In the genomic region with DNA sequence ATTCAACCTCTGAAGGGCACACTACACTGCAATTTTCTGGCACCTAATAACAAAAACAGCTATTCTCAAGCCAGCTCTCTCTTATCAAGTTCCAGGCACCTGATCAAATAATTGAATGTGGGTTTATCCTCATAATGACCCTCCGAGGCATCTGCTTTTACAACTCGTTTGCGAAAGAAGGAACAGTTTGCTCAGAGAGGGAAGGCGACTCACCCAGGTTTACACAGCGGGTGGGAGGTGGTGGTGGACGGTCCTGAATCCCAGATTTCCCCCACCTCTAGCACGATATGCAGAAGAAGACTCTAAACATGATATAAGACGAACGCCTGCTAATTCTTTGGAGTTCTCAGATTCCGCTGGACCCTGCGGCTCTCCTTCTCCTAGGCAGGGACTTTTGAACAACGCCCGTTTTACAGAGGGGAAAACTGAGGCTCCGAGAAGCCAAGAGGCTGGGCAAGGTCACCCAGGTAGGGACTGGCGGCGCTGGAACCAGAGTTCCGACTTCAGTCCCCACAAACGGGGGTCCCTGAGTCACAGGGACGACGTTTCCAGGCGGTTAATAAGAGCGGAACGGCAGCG, we compare ENCODE assay signal across 8 cellular contexts. TPM values are rescaled to one million over a fixed set of nuclear protein-coding genes. Genes with fewer than 3 reads are reported as not detected.
DNase-seq lines count a peak whose midpoint lies in the region; ATAC-seq and TF ChIP-seq lines count a peak whose summit lies in the region.

No MANE protein-coding gene starts in this region.

- POLR2A ChIA-PET in T-cell (lab: Charles Lee): no interaction called here

- peak overlapping the region; percentile 97 for H3K9ac ChIP-seq in skeletal muscle satellite cell (ENCODE audit: low read depth, low read length)

- H3K4me3 Mint-ChIP-seq in GM23338 (peak overlapping the region; percentile 93), T-cell (peak overlapping the region; percentile 82 to 86 (median 84))

- H4K20me1 ChIP-seq in GM23338 (replicated peaks; ENCODE audit: insufficient read depth): peaks cover 52% of the 10 kb centered on the region

- peaks cover 14% of the 10 kb centered on the region for H3K4me1 ChIP-seq in GM23338 (ENCODE audit: insufficient read depth)
- peaks cover 38% of the 10 kb centered on the region for H3K4me1 ChIP-seq in skeletal muscle satellite cell (ENCODE audit: control insufficient read depth, insufficient read depth, low read length)

- DNase-seq in GM23338 (ENCODE audit: low spot score) (no peak), T-cell (peak in 2 of 34 experiments; percentile 12 to 17), fibroblast of pulmonary artery (ENCODE audit: low read depth) (no peak), iPS-NIHi11 (ENCODE audit: low spot score) (no peak), globus pallidus (ENCODE audit: low spot score) (no peak), T1000 (lab: John Stamatoyannopoulos, UW) (no peak)

- TF ChIP-seq CTCF in GM23338 (conservative IDR thresholded peaks at IDR 0.05; ENCODE audit: low read depth in 2 of 2) (no peak), fibroblast of pulmonary artery (IDR thresholded peaks at IDR 0.05; ENCODE audit: low read length, missing control alignments) (no peak)

- H3K9me3 Mint-ChIP-seq in GM23338: peaks cover 4% of the 10 kb centered on the region; the same call in 1 of the 3 replicates
- H3K9me3 Mint-ChIP-seq in T-cell: no peaks in the 10 kb centered on the region

- no peaks in the 10 kb centered on the region for H3K27me3 ChIP-seq in GM23338 (ENCODE audit: insufficient read depth)
- H3K27me3 ChIP-seq in skeletal muscle satellite cell (ENCODE audit: control insufficient read depth, insufficient read depth, low read length): no peaks in the 10 kb centered on the region

- H3F3A ChIP-seq in GM23338 (replicated peaks; ENCODE audit: low read depth): 0 out of 2 replicates have a peak, but pooled peaks cover 5% of the 10 kb centered on the region

- H3K4me2 ChIP-seq in GM23338 (peak overlapping the region; percentile 99), skeletal muscle satellite cell (ENCODE audit: low read length) (peak overlapping the region; percentile 98)

- no peaks in the 10 kb centered on the region for H3K9me2 ChIP-seq in GM23338 (ENCODE audit: insufficient read depth)

- no peak overlapping the region for H2AFZ ChIP-seq in GM23338

- CTCF ChIA-PET in T-cell (lab: Charles Lee): interaction anchor here in 1 of 2 donors (0.5 to 0.8 kb wide), 2 partner anchors 134 to 1205 kb away, joined by 3 read pairs; no protein-coding TSS in a partner anchor

- peaks cover 13% of the 10 kb centered on the region for H3K27me3 Mint-ChIP-seq in GM23338 (ENCODE audit: insufficient read depth, low read depth, poor library complexity)
- H3K27me3 Mint-ChIP-seq in T-cell: no peaks in the 10 kb centered on the region

- peaks cover 75% of the 10 kb centered on the region for H3K79me2 ChIP-seq in GM23338 (replicated peaks; ENCODE audit: insufficient read depth)

- H3K27ac Mint-ChIP-seq in GM23338: peak overlapping the region; percentile 92
- H3K27ac Mint-ChIP-seq in T-cell: peak overlapping the region; percentile 73

- 0 out of 2 replicates have a peak overlapping the region, but pooled peaks have one; percentile 39 for H3K27ac ChIP-seq in GM23338 (ENCODE audit: low read depth)

- ATAC-seq in GM23338 (no peak), T-cell (replicated peaks in 1 of 4) (no peak), HG03159 (IDR thresholded peaks at IDR 0.05; ENCODE audit: unreplicated experiment) (no peak)

- no peaks in the 10 kb centered on the region for H3K9me3 ChIP-seq in skeletal muscle satellite cell (replicated peaks; ENCODE audit: low read length)

- peaks cover 25% of the 10 kb centered on the region for H3K36me3 Mint-ChIP-seq in GM23338 (ENCODE audit: low read depth)
- no peaks in the 10 kb centered on the region for H3K36me3 Mint-ChIP-seq in T-cell

- H3K4me1 Mint-ChIP-seq in GM23338: peaks cover 27% of the 10 kb centered on the region
- peaks cover 53 to 64% (median 63%) of the 10 kb centered on the region in 3 donors for H3K4me1 Mint-ChIP-seq in T-cell

- H3K36me3 ChIP-seq in GM23338 (ENCODE audit: insufficient read depth) (no peaks in the 10 kb centered on the region), skeletal muscle satellite cell (ENCODE audit: insufficient read depth, low read length) (peaks cover 3% of the 10 kb centered on the region)

- H3K4me3 ChIP-seq in GM23338: peak overlapping the region; percentile 98
- peak overlapping the region; percentile 98 for H3K4me3 ChIP-seq in fibroblast of pulmonary artery (replicated peaks; ENCODE audit: low read depth, low read length)
- peak overlapping the region; percentile 91 for H3K4me3 ChIP-seq in skeletal muscle satellite cell (ENCODE audit: low read length)

TF ChIP-seq in GM23338, 12 proteins besides CTCF, POLR2A, EP300 and RAD21 (continues in another document):
- TF ChIP-seq EZH2phosphoT487 (IDR thresholded peaks at IDR 0.05; ENCODE audit: unreplicated experiment) (no peak), EZH2 (IDR thresholded peaks at IDR 0.05; ENCODE audit: low read depth, unreplicated experiment) (no peak), ZNF114 (CRISPR knock-in tag; IDR thresholded peaks at IDR 0.05) (no peak), CREB1 (CRISPR knock-in tag; IDR thresholded peaks at IDR 0.05; ENCODE audit: low read depth) (no peak), JUNB (IDR thresholded peaks at IDR 0.05; ENCODE audit: unreplicated experiment) (no peak), NANOG (IDR thresholded peaks at IDR 0.05; ENCODE audit: borderline replicate concordance) (no peak), STAT1 (IDR thresholded peaks at IDR 0.05; ENCODE audit: unreplicated experiment) (no peak), POLR2AphosphoS5 (IDR thresholded peaks at IDR 0.05; ENCODE audit: low read depth) (no peak)
- TF ChIP-seq, protein P1, sequence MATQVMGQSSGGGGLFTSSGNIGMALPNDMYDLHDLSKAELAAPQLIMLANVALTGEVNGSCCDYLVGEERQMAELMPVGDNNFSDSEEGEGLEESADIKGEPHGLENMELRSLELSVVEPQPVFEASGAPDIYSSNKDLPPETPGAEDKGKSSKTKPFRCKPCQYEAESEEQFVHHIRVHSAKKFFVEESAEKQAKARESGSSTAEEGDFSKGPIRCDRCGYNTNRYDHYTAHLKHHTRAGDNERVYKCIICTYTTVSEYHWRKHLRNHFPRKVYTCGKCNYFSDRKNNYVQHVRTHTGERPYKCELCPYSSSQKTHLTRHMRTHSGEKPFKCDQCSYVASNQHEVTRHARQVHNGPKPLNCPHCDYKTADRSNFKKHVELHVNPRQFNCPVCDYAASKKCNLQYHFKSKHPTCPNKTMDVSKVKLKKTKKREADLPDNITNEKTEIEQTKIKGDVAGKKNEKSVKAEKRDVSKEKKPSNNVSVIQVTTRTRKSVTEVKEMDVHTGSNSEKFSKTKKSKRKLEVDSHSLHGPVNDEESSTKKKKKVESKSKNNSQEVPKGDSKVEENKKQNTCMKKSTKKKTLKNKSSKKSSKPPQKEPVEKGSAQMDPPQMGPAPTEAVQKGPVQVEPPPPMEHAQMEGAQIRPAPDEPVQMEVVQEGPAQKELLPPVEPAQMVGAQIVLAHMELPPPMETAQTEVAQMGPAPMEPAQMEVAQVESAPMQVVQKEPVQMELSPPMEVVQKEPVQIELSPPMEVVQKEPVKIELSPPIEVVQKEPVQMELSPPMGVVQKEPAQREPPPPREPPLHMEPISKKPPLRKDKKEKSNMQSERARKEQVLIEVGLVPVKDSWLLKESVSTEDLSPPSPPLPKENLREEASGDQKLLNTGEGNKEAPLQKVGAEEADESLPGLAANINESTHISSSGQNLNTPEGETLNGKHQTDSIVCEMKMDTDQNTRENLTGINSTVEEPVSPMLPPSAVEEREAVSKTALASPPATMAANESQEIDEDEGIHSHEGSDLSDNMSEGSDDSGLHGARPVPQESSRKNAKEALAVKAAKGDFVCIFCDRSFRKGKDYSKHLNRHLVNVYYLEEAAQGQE (IDR thresholded peaks at IDR 0.05; ENCODE audit: unreplicated experiment): no peak
- TF ChIP-seq, protein P2, sequence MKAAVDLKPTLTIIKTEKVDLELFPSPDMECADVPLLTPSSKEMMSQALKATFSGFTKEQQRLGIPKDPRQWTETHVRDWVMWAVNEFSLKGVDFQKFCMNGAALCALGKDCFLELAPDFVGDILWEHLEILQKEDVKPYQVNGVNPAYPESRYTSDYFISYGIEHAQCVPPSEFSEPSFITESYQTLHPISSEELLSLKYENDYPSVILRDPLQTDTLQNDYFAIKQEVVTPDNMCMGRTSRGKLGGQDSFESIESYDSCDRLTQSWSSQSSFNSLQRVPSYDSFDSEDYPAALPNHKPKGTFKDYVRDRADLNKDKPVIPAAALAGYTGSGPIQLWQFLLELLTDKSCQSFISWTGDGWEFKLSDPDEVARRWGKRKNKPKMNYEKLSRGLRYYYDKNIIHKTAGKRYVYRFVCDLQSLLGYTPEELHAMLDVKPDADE (IDR thresholded peaks at IDR 0.05): no peak

RNA-seq across cellular contexts. Expression of a gene that starts 0.6 kb away (rescaled TPM):
- 79.3 and 102 TPM in 2 replicates for total RNA-seq in GM23338 (2014; rRNA removed; shearing (Covaris generic))
- 69.4 and 71.6 TPM in 2 replicates for polyA plus RNA-seq in GM23338 (2016; fragmentation: Nextera tagmentation; extraction: Ambion mirVana)
- 10 to 100 TPM; 28.9 to 42.5 (median 36.7) TPM for total RNA-seq in T-cell
- 48.7 and 53.1 TPM in 2 replicates for total RNA-seq in skeletal muscle satellite cell (2012; rRNA removed)

RNA-seq across cellular contexts. Expression of a gene that starts 2.9 kb away (rescaled TPM):
- 229 and 268 TPM in 2 replicates for total RNA-seq in GM23338 (2014; rRNA removed; shearing (Covaris generic))
- 110 and 111 TPM in 2 replicates for polyA plus RNA-seq in GM23338 (2016; fragmentation: Nextera tagmentation; extraction: Ambion mirVana)
- 10 to 100 TPM; 30.8 to 46.6 (median 41.9) TPM for total RNA-seq in T-cell
- total RNA-seq in skeletal muscle satellite cell (2012; rRNA removed): 144 and 150 TPM in 2 replicates

RNA-seq across cellular contexts. Expression of a gene that starts 37.2 kb away (rescaled TPM):
- total RNA-seq in GM23338 (2014; rRNA removed; shearing (Covaris generic)): 3.8 and 7.5 TPM in 2 replicates
- 1.4 and 2.0 TPM in 2 replicates for polyA plus RNA-seq in GM23338 (2016; fragmentation: Nextera tagmentation; extraction: Ambion mirVana)
- total RNA-seq in T-cell: 1 to 10 TPM; 5.5 to 9.0 (median 7.5) TPM
- 1.1 and 1.3 TPM in 2 replicates for total RNA-seq in skeletal muscle satellite cell (2012; rRNA removed)

RNA-seq across cellular contexts. Expression of a gene that starts 42.6 kb away (rescaled TPM):
- 46.5 and 47.4 TPM in 2 replicates for total RNA-seq in GM23338 (2014; rRNA removed; shearing (Covaris generic))
- polyA plus RNA-seq in GM23338 (2016; fragmentation: Nextera tagmentation; extraction: Ambion mirVana): 30.9 and 33.5 TPM in 2 replicates
- 10 to 100 TPM; 13.2 to 24.5 (median 19.6) TPM for total RNA-seq in T-cell
- total RNA-seq in skeletal muscle satellite cell (2012; rRNA removed): 29.4 and 34.3 TPM in 2 replicates

RNA-seq across cellular contexts. Expression of a gene that starts 58.8 kb away (rescaled TPM):
- 7.5 and 11.4 TPM in 2 replicates for total RNA-seq in GM23338 (2014; rRNA removed; shearing (Covaris generic))
- polyA plus RNA-seq in GM23338 (2016; fragmentation: Nextera tagmentation; extraction: Ambion mirVana): 2.9 and 3.5 TPM in 2 replicates
- 10 to 100 TPM in 1 of 5 donors, 1 to 10 TPM in 4; 3.7 to 10.9 (median 6.7) TPM for total RNA-seq in T-cell
- total RNA-seq in skeletal muscle satellite cell (2012; rRNA removed): 4.6 and 5.7 TPM in 2 replicates
